ENCODE assay signal across 1 cellular context in the genomic region with DNA sequence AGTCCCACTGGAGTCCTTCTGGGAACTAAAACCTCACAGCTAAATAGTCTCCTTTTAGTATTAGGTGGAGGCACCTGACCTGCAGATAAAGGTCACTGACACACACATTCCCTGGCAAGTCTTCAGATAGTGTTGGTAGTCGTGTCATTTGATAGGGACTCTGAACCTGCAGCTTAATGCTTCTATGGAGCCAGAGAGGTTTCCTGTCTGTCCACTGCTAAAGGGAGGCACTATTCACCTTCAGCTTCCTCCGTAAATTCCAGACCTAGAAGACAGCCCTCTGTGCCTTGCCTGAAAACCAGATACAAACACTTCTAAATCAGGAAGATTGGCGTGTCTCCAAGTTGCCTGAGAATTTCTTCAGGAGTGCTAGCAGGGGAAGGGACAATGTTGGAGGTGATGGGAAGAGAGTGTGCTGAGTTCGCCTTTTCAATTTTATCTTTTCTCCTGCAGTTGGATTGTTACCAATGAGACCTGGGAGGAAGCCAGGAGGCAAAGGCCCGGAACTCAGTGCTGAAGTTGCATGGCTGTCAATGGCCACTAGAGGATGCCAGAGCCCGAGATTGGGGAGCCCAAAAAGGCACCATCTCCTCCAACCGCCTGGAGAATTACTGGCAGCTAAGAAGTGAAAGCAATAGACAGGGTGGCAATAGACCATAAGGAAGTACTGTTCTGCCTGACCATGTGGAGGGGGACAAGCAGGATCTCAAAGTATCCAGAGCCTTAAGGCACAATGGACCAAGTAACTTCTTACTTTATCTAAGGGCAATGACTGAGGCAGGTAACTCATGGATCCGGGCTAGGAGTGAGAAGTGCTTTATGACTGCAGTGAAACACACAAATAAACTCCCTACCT.
TF ChIP-seq lines count a peak whose summit lies in the region.

No MANE protein-coding gene starts in this region.

TF ChIP-seq in K562, 482 proteins besides CTCF, POLR2A, EP300 and RAD21 (continued from another document):
- TF ChIP-seq MTF1 (CRISPR knock-in tag; IDR thresholded peaks at IDR 0.05; ENCODE audit: borderline replicate concordance) (no peak), ELK3 (CRISPR knock-in tag; IDR thresholded peaks at IDR 0.05) (no peak), CREM (IDR thresholded peaks at IDR 0.05; ENCODE audit: low read depth) (peak; percentile 27; the same call in 1 of the 2 replicates), ZBTB7A (IDR thresholded peaks at IDR 0.05; ENCODE audit: borderline replicate concordance, control insufficient read depth, low read depth, low read length) (no peak), JUND (IDR thresholded peaks at IDR 0.05; ENCODE audit: borderline replicate concordance, low read depth, low read length) (0 out of 2 replicates have a peak, but pooled peaks have one; percentile 11), JUND (tag; IDR thresholded peaks at IDR 0.05; ENCODE audit: borderline replicate concordance, low read depth, low read length) (no peak; the same call in 2 of the 3 replicates), CCNT2 (IDR thresholded peaks at IDR 0.05; ENCODE audit: borderline replicate concordance, extremely low read depth, insufficient read length, low read depth, low read length) (no peak), NFIC (IDR thresholded peaks at IDR 0.05) (peak; percentile 78), FIP1L1 (IDR thresholded peaks at IDR 0.05; ENCODE audit: low read depth, low read length, poor library complexity, severe bottlenecking) (no peak), ZNF609 (CRISPR knock-in tag; IDR thresholded peaks at IDR 0.05; ENCODE audit: borderline replicate concordance) (no peak), KLF1 (tag; IDR thresholded peaks at IDR 0.05) (no peak), ZNF644 (tag; IDR thresholded peaks at IDR 0.05; ENCODE audit: low read depth) (no peak), DPF2 (IDR thresholded peaks at IDR 0.05) (no peak), MTA1 (IDR thresholded peaks at IDR 0.05; ENCODE audit: borderline replicate concordance) (no peak), ZNF253 (CRISPR knock-in tag; conservative IDR thresholded peaks at IDR 0.05) (no peak), ZNF668 (CRISPR knock-in tag; IDR thresholded peaks at IDR 0.05) (no peak), ZNF282 (CRISPR knock-in tag; IDR thresholded peaks at IDR 0.05) (no peak), MAFK (IDR thresholded peaks at IDR 0.05; ENCODE audit: low read length) (peak; percentile 39; the same call in 1 of the 2 replicates), NFATC3 (IDR thresholded peaks at IDR 0.05) (0 out of 2 replicates have a peak, but pooled peaks have one; percentile 6), ZBED1 (IDR thresholded peaks at IDR 0.05) (no peak), MECOM (CRISPR knock-in tag; IDR thresholded peaks at IDR 0.05) (no peak), YY1 (IDR thresholded peaks at IDR 0.05; ENCODE audit: borderline replicate concordance in 1 of 3, control insufficient read depth in 1 of 3, extremely low read depth in 1 of 3, insufficient read depth in 3 of 3, insufficient read length in 1 of 3, insufficient replicate concordance in 2 of 3, low read depth in 1 of 3, low read length in 2 of 3) (peak in 1 of 3 experiments; percentile 17), KLF16 (IDR thresholded peaks at IDR 0.05) (peak; percentile 67), CTBP1 (IDR thresholded peaks at IDR 0.05; ENCODE audit: borderline replicate concordance) (peak; percentile 31; the same call in 1 of the 2 replicates), RBM34 (IDR thresholded peaks at IDR 0.05; ENCODE audit: borderline replicate concordance, insufficient read depth, low read length) (no peak), STAG1 (CRISPR knock-in tag; IDR thresholded peaks at IDR 0.05; ENCODE audit: borderline replicate concordance) (peak; percentile 95), ZNF24 (IDR thresholded peaks at IDR 0.05) (0 out of 2 replicates have a peak, but pooled peaks have one; percentile 22), MEF2A (IDR thresholded peaks at IDR 0.05; ENCODE audit: control insufficient read depth, low read depth, low read length) (no peak), MAZ (CRISPR knock-in tag; conservative IDR thresholded peaks at IDR 0.05 in 1 of 2, IDR thresholded peaks at IDR 0.05 in 1 of 2) (0 out of 4 replicates have a peak, but pooled peaks of 1 of the 2 experiments have one; percentile 36), ETV1 (tag; conservative IDR thresholded peaks at IDR 0.05; ENCODE audit: low read depth) (0 out of 2 replicates have a peak, but pooled peaks have one; percentile 63), MITF (IDR thresholded peaks at IDR 0.05) (no peak), SIN3B (IDR thresholded peaks at IDR 0.05; ENCODE audit: low read depth) (no peak), DIDO1 (tag; IDR thresholded peaks at IDR 0.05; ENCODE audit: low read depth) (no peak)
- TF ChIP-seq, protein P1, sequence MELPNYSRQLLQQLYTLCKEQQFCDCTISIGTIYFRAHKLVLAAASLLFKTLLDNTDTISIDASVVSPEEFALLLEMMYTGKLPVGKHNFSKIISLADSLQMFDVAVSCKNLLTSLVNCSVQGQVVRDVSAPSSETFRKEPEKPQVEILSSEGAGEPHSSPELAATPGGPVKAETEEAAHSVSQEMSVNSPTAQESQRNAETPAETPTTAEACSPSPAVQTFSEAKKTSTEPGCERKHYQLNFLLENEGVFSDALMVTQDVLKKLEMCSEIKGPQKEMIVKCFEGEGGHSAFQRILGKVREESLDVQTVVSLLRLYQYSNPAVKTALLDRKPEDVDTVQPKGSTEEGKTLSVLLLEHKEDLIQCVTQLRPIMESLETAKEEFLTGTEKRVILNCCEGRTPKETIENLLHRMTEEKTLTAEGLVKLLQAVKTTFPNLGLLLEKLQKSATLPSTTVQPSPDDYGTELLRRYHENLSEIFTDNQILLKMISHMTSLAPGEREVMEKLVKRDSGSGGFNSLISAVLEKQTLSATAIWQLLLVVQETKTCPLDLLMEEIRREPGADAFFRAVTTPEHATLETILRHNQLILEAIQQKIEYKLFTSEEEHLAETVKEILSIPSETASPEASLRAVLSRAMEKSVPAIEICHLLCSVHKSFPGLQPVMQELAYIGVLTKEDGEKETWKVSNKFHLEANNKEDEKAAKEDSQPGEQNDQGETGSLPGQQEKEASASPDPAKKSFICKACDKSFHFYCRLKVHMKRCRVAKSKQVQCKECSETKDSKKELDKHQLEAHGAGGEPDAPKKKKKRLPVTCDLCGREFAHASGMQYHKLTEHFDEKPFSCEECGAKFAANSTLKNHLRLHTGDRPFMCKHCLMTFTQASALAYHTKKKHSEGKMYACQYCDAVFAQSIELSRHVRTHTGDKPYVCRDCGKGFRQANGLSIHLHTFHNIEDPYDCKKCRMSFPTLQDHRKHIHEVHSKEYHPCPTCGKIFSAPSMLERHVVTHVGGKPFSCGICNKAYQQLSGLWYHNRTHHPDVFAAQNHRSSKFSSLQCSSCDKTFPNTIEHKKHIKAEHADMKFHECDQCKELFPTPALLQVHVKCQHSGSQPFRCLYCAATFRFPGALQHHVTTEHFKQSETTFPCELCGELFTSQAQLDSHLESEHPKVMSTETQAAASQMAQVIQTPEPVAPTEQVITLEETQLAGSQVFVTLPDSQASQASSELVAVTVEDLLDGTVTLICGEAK (IDR thresholded peaks at IDR 0.05) = no peak
- TF ChIP-seq, protein P1 (CRISPR knock-in tag; IDR thresholded peaks at IDR 0.05) = no peak
- TF ChIP-seq, protein P2, sequence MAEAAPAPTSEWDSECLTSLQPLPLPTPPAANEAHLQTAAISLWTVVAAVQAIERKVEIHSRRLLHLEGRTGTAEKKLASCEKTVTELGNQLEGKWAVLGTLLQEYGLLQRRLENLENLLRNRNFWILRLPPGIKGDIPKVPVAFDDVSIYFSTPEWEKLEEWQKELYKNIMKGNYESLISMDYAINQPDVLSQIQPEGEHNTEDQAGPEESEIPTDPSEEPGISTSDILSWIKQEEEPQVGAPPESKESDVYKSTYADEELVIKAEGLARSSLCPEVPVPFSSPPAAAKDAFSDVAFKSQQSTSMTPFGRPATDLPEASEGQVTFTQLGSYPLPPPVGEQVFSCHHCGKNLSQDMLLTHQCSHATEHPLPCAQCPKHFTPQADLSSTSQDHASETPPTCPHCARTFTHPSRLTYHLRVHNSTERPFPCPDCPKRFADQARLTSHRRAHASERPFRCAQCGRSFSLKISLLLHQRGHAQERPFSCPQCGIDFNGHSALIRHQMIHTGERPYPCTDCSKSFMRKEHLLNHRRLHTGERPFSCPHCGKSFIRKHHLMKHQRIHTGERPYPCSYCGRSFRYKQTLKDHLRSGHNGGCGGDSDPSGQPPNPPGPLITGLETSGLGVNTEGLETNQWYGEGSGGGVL (CRISPR knock-in tag; IDR thresholded peaks at IDR 0.05) = no peak
- TF ChIP-seq, protein P3, sequence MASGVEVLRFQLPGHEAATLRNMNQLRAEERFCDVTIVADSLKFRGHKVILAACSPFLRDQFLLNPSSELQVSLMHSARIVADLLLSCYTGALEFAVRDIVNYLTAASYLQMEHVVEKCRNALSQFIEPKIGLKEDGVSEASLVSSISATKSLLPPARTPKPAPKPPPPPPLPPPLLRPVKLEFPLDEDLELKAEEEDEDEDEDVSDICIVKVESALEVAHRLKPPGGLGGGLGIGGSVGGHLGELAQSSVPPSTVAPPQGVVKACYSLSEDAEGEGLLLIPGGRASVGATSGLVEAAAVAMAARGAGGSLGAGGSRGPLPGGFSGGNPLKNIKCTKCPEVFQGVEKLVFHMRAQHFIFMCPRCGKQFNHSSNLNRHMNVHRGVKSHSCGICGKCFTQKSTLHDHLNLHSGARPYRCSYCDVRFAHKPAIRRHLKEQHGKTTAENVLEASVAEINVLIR (CRISPR knock-in tag; IDR thresholded peaks at IDR 0.05) = no peak
